In the genomic region with DNA sequence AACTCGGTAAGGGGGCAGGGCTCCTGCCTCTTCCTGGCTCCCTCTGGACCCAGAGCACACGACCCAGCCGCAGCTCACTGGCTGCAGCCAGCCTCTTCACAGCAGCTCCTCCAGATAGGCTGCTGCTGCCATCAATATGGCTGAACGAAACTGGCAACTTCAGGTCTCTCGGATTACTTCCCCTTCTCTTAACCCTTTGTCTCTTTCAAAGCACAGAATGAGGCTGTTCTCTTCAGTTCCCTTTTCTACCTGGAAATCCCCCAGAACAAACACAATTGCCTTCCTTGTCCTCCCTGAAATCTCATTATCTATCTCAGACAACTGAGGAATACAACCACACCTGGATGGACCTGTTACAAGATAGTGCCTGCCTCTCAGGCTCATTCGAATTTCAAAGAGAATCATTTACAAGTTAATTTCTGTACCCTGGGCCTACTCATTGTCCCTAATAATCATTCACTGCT, we compare ENCODE assay signal across 8 cellular contexts.
DNase-seq lines count a peak whose midpoint lies in the region; ATAC-seq and TF ChIP-seq lines count a peak whose summit lies in the region.

No MANE protein-coding gene starts in this region.

- peaks cover 57% of the 10 kb centered on the region for H3K4me1 Mint-ChIP-seq in Caco-2 (ENCODE audit: low read depth, unreplicated experiment)
- H3K4me1 Mint-ChIP-seq in activated CD4-positive, alpha-beta T cell treated with anti-CD3 and anti-CD28 coated beads, Interleukin-2, amount 10 ng/mL, durations not matched to agents 7 days and 5 days: no peaks in the 10 kb centered on the region

- no TSS peak for BruUV-seq in Caco-2 (replicated peaks; lab: Mats Ljungman, UMichigan)

- H3F3A ChIP-seq in OCI-LY1 (ENCODE audit: insufficient read depth, low read length): no peaks in the 10 kb centered on the region

- H3K36me3 ChIP-seq in Caco-2 (ENCODE audit: control insufficient read depth, insufficient read depth, low read length) (no peaks in the 10 kb centered on the region), OCI-LY1 (ENCODE audit: insufficient read depth, low read length) (no peaks in the 10 kb centered on the region)

- no peaks in the 10 kb centered on the region for H3K27me3 Mint-ChIP-seq in Caco-2 (ENCODE audit: insufficient read depth, unreplicated experiment)
- no peaks in the 10 kb centered on the region for H3K27me3 Mint-ChIP-seq in activated CD4-positive, alpha-beta T cell treated with anti-CD3 and anti-CD28 coated beads, Interleukin-2, amount 10 ng/mL, durations not matched to agents 7 days and 5 days

- H3K9me2 ChIP-seq in OCI-LY1 (ENCODE audit: low read depth, low read length): no peaks in the 10 kb centered on the region

- H3K4me3 ChIP-seq in Caco-2 (ENCODE audit: low read depth, low read length): no peak overlapping the region
- H3K4me3 ChIP-seq in OCI-LY1 (ENCODE audit: low read depth, low read length, poor library complexity, severe bottlenecking): no peak overlapping the region

- peaks cover 70% of the 10 kb centered on the region for H3K4me1 ChIP-seq in Caco-2
- H3K4me1 ChIP-seq in OCI-LY1 (ENCODE audit: insufficient read depth, low read length, severe bottlenecking): peaks cover 9% of the 10 kb centered on the region

- TF ChIP-seq CTCF in Caco-2 (IDR thresholded peaks at IDR 0.05; ENCODE audit: insufficient read depth in 1 of 2, low read depth in 1 of 2, low read length in 1 of 2, severe bottlenecking in 1 of 2, unreplicated experiment in 1 of 2) (no peak), OCI-LY1 (IDR thresholded peaks at IDR 0.05; ENCODE audit: low read length) (no peak)

- ATAC-seq in GM19438 (IDR thresholded peaks at IDR 0.05; ENCODE audit: low read depth, unreplicated experiment) (peak; percentile 98), HG03045 (IDR thresholded peaks at IDR 0.05; ENCODE audit: unreplicated experiment) (peak; percentile 99)
- ATAC-seq in activated naive CD4-positive, alpha-beta T cell treated with anti-CD3 and anti-CD28 coated beads, Interleukin-2, amount 50 U/mL, for 72 hours: no peak

- H3K79me2 ChIP-seq in OCI-LY1 (ENCODE audit: insufficient read depth, low read length): no peaks in the 10 kb centered on the region

- CTCF ChIA-PET in Caco-2 (lab: Charles Lee): no interaction called here
- CTCF ChIA-PET in activated CD4-positive, alpha-beta T cell treated with anti-CD3 and anti-CD28 coated beads, Interleukin-2, amount 10 ng/mL, durations not matched to agents 7 days and 5 days (lab: Charles Lee): no interaction called here

- no peaks in the 10 kb centered on the region for H3K27me3 ChIP-seq in Caco-2 (replicated peaks; ENCODE audit: control insufficient read depth, insufficient read depth, low read length)
- H3K27me3 ChIP-seq in OCI-LY1 (ENCODE audit: insufficient read depth, low read length): no peaks in the 10 kb centered on the region

- POLR2A ChIA-PET in Caco-2 (lab: Charles Lee): no interaction called here
- POLR2A ChIA-PET in activated CD4-positive, alpha-beta T cell treated with anti-CD3 and anti-CD28 coated beads, Interleukin-2, amount 10 ng/mL, durations not matched to agents 7 days and 5 days (lab: Charles Lee): no interaction called here

- H3K4me2 ChIP-seq in OCI-LY1 (ENCODE audit: low read length): peak overlapping the region; percentile 46; the same call in 1 of the 2 replicates

- no peak overlapping the region for H3K9ac ChIP-seq in OCI-LY1 (ENCODE audit: low read length)

- peaks cover 15% of the 10 kb centered on the region for H3K36me3 Mint-ChIP-seq in Caco-2 (ENCODE audit: insufficient read depth, unreplicated experiment)
- H3K36me3 Mint-ChIP-seq in activated CD4-positive, alpha-beta T cell treated with anti-CD3 and anti-CD28 coated beads, Interleukin-2, amount 10 ng/mL, durations not matched to agents 7 days and 5 days (ENCODE audit: low read depth): no peaks in the 10 kb centered on the region
- H3K36me3 Mint-ChIP-seq in activated naive CD4-positive, alpha-beta T cell treated with anti-CD3 and anti-CD28 coated beads, Interleukin-2, amount 50 U/mL, for 72 hours: no peaks in the 10 kb centered on the region

- H3K9me3 ChIP-seq in Caco-2 (peaks cover 14% of the 10 kb centered on the region; the same call in 1 of the 2 replicates), OCI-LY1 (ENCODE audit: low read length) (no peaks in the 10 kb centered on the region)

- DNase-seq in Caco-2: peak; percentile 60 to 69
- no peak for DNase-seq in activated CD4-positive, alpha-beta T cell treated with anti-CD3 and anti-CD28 coated beads, Interleukin-2, amount 10 ng/mL, durations not matched to agents 7 days and 5 days
- DNase-seq in activated naive CD4-positive, alpha-beta T cell treated with anti-CD3 and anti-CD28 coated beads, Interleukin-2, amount 50 U/mL, for 72 hours (ENCODE audit: low spot score in 2 of 2): no peak
- no peak for DNase-seq in activated CD4-positive, alpha-beta T cell treated with anti-CD3 and anti-CD28 coated beads, Interleukin-2, amount 50 U/mL, for 48 hours
- no peak for DNase-seq in NCI-H2171 treated with DMSO at 0.1 percent for 48 hours (lab: John Stamatoyannopoulos, UW)

- intact Hi-C loops in Caco-2 (cut with micrococcal nuclease; ENCODE audit: unreplicated experiment): loop anchor here (1.0 to 5.0 kb wide), 2 partner anchors 10 to 66 kb away; no protein-coding TSS in a partner anchor

- peak overlapping the region; percentile 44 for H3K4me3 Mint-ChIP-seq in Caco-2 (ENCODE audit: unreplicated experiment)
- no peak overlapping the region for H3K4me3 Mint-ChIP-seq in activated CD4-positive, alpha-beta T cell treated with anti-CD3 and anti-CD28 coated beads, Interleukin-2, amount 10 ng/mL, durations not matched to agents 7 days and 5 days

- peak overlapping the region; percentile 88 for H3K27ac Mint-ChIP-seq in Caco-2 (ENCODE audit: unreplicated experiment)
- H3K27ac Mint-ChIP-seq in activated CD4-positive, alpha-beta T cell treated with anti-CD3 and anti-CD28 coated beads, Interleukin-2, amount 10 ng/mL, durations not matched to agents 7 days and 5 days: no peak overlapping the region
- no peak overlapping the region for H3K27ac Mint-ChIP-seq in activated naive CD4-positive, alpha-beta T cell treated with anti-CD3 and anti-CD28 coated beads, Interleukin-2, amount 50 U/mL, for 72 hours

- H3K9me3 Mint-ChIP-seq in Caco-2 (ENCODE audit: unreplicated experiment): peaks cover 20% of the 10 kb centered on the region
- no peaks in the 10 kb centered on the region for H3K9me3 Mint-ChIP-seq in activated CD4-positive, alpha-beta T cell treated with anti-CD3 and anti-CD28 coated beads, Interleukin-2, amount 10 ng/mL, durations not matched to agents 7 days and 5 days
- H3K9me3 Mint-ChIP-seq in activated naive CD4-positive, alpha-beta T cell treated with anti-CD3 and anti-CD28 coated beads, Interleukin-2, amount 50 U/mL, for 72 hours: peaks cover 4 to 5% of the 10 kb centered on the region in 2 donors

- H4K20me1 ChIP-seq in OCI-LY1 (ENCODE audit: insufficient read depth, low read length): no peaks in the 10 kb centered on the region

- H2AFZ ChIP-seq in OCI-LY1 (ENCODE audit: low read length): no peak overlapping the region

- no peak overlapping the region for H3K27ac ChIP-seq in OCI-LY1 (ENCODE audit: low read depth, low read length, poor library complexity, severe bottlenecking)

Comparison
In these comparisons a context has a peak if more than half of its experiments do, and no peak if none do; other contexts are left out.
1. DNase-seq: peak in Caco-2 (2 of 2); none in activated CD4-positive, alpha-beta T cell treated with anti-CD3 and anti-CD28 coated beads, Interleukin-2, amount 10 ng/mL, durations not matched to agents 7 days and 5 days (single experiment), activated naive CD4-positive, alpha-beta T cell treated with anti-CD3 and anti-CD28 coated beads, Interleukin-2, amount 50 U/mL, for 72 hours (0 of 2), activated CD4-positive, alpha-beta T cell treated with anti-CD3 and anti-CD28 coated beads, Interleukin-2, amount 50 U/mL, for 48 hours (0 of 2) and NCI-H2171 treated with DMSO at 0.1 percent for 48 hours (single experiment).
2. ATAC-seq: peak in GM19438 (single experiment) and HG03045 (single experiment); none in activated naive CD4-positive, alpha-beta T cell treated with anti-CD3 and anti-CD28 coated beads, Interleukin-2, amount 50 U/mL, for 72 hours (0 of 2).